Comparison of ENCODE assay signal across 14 cellular contexts in the genomic region with DNA sequence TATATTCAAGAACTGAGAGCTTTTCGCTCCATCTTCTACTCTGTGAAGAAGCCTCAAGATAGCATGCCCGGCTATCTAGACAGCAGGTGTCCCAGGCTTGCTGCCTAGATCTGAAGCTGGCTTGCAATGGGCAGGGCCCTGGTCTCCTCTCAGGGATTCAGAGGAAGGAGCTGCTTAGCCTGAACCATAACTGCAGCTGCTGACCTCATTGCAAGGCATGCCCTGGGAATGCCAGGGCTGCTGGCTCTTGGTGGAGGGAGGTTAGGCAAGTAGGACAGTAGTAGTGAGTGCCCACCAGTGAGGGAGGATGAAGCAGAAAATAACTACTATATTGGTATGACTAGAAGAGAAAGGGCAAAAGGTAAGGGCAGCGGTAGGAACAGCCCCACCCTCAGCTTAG. TPM values are rescaled to one million over a fixed set of nuclear protein-coding genes. Genes with fewer than 3 reads are reported as not detected.
DNase-seq lines count a peak whose midpoint lies in the region; ATAC-seq and TF ChIP-seq lines count a peak whose summit lies in the region.
"Had no signal": no experiment of that assay in that cellular context is flagged by ENCODE, and none has a peak within 500 bp of the region (broad histone marks: within the 10 kb centered on the region; RNA-seq: fewer than 3 reads in every experiment).

No MANE protein-coding gene starts in this region.

- no peak overlapping the region for H3K4me3 Mint-ChIP-seq in progenitor cell of endocrine pancreas (ENCODE audit: low read depth)
- H3K4me3 Mint-ChIP-seq: type B pancreatic cell had no signal

- ATAC-seq in HG03095 (IDR thresholded peaks at IDR 0.05; ENCODE audit: unreplicated experiment) (no peak), SK-N-SH treated with all-trans-retinoic acid at 6 μM for 48 hours (no peak), omental fat pad (ENCODE audit: low FRiP score) (no peak)

- no peaks in the 10 kb centered on the region for H3K27me3 ChIP-seq in BLaER1
- H3K27me3 ChIP-seq in HL-60 (ENCODE audit: insufficient read depth, poor library complexity, severe bottlenecking), result no peaks in the 10 kb centered on the region
- no peaks in the 10 kb centered on the region for H3K27me3 ChIP-seq in esophagus muscularis mucosa

- H3K36me3 Mint-ChIP-seq in progenitor cell of endocrine pancreas (ENCODE audit: insufficient read depth), result peaks cover 5% of the 10 kb centered on the region

- TF ChIP-seq EP300 in esophagus muscularis mucosa (IDR thresholded peaks at IDR 0.05), result no peak

- H3K27ac Mint-ChIP-seq in progenitor cell of endocrine pancreas, result peak overlapping the region; percentile 92
- H3K27ac Mint-ChIP-seq: type B pancreatic cell had no signal

- peak overlapping the region; percentile 55; the same call in 1 of the 2 replicates for H3K27ac ChIP-seq in BLaER1
- H3K27ac ChIP-seq in HL-60 (replicated peaks), result peak overlapping the region; percentile 40
- H3K27ac ChIP-seq in esophagus muscularis mucosa (replicated peaks in 1 of 4), result peak overlapping the region; percentile 80 to 84 (median 82)

- no peaks in the 10 kb centered on the region for H3K4me1 Mint-ChIP-seq in progenitor cell of endocrine pancreas (ENCODE audit: low read depth)

- no peak for TF ChIP-seq CTCF in HL-60 (IDR thresholded peaks at IDR 0.05; ENCODE audit: insufficient read depth, low read length)
- TF ChIP-seq CTCF in esophagus muscularis mucosa (IDR thresholded peaks at IDR 0.05), result no peak
- no peak for TF ChIP-seq CTCF in progenitor cell of endocrine pancreas (IDR thresholded peaks at IDR 0.05; ENCODE audit: unreplicated experiment)
- TF ChIP-seq CTCF in omental fat pad (IDR thresholded peaks at IDR 0.05), result no peak

- H3K4me1 ChIP-seq in BLaER1, result peaks cover 66% of the 10 kb centered on the region
- H3K4me1 ChIP-seq in esophagus muscularis mucosa, result peaks cover 58 to 84% (median 82%) of the 10 kb centered on the region in 4 donors

- WGBS in esophagus muscularis mucosa, result 90% methylated on average over 3 of the region's 3 CpGs

- intact Hi-C loops in esophagus muscularis mucosa (cut with DNase I), result loop anchor here (5.0 kb wide), 1 partner anchor 33 kb away; a partner anchor contains a TSS

- no peaks in the 10 kb centered on the region for H3K9me3 Mint-ChIP-seq in progenitor cell of endocrine pancreas (ENCODE audit: low read depth)
- H3K9me3 Mint-ChIP-seq: type B pancreatic cell had no signal

- no peak for TF ChIP-seq POLR2A in esophagus muscularis mucosa (IDR thresholded peaks at IDR 0.05; ENCODE audit: low read depth)

- peaks cover 87% of the 10 kb centered on the region for H3K36me3 ChIP-seq in BLaER1
- H3K36me3 ChIP-seq in esophagus muscularis mucosa, result peaks cover 0 to 5% (median 2%) of the 10 kb centered on the region in 4 donors

- H3K9ac ChIP-seq in BLaER1, result no peak overlapping the region

- peaks cover 33% of the 10 kb centered on the region for H4K20me1 ChIP-seq in BLaER1

- no peaks in the 10 kb centered on the region for H3K27me3 Mint-ChIP-seq in progenitor cell of endocrine pancreas
- H3K27me3 Mint-ChIP-seq: type B pancreatic cell had no signal

- H3K4me2 ChIP-seq in BLaER1, result peak overlapping the region; percentile 29

- H3K9me3 ChIP-seq in BLaER1, result peaks cover 17% of the 10 kb centered on the region
- no peaks in the 10 kb centered on the region for H3K9me3 ChIP-seq in esophagus muscularis mucosa

- H3K4me3 ChIP-seq in BLaER1 (no peak overlapping the region), HL-60 (replicated peaks; ENCODE audit: insufficient read depth, low read length) (no peak overlapping the region), esophagus muscularis mucosa (no peak overlapping the region)

- DNase-seq in HL-60 (ENCODE audit: low read depth in 1 of 2, low spot score in 1 of 2) (peak in 1 of 2 experiments; percentile 24), esophagus muscularis mucosa (ENCODE audit: extremely low spot score) (no peak), progenitor cell of endocrine pancreas (ENCODE audit: low spot score, unreplicated experiment) (no peak), DMS79 (lab: John Stamatoyannopoulos, UW) (no peak), omental fat pad (ENCODE audit: low spot score) (no peak)
- DNase-seq: amniotic stem cell; C1 segment of cervical spinal cord; cortex of kidney; NCI-H1092; NK-92 treated with Interleukin-12 subunit alpha and Interleukin-12 subunit beta, amount 100 ng/mL, for 24 hours had no signal

TF ChIP-seq in SK-N-SH treated with all-trans-retinoic acid at 6 μM for 48 hours, 23 proteins besides CTCF, POLR2A, EP300 and RAD21:
- TF ChIP-seq, protein P1, sequence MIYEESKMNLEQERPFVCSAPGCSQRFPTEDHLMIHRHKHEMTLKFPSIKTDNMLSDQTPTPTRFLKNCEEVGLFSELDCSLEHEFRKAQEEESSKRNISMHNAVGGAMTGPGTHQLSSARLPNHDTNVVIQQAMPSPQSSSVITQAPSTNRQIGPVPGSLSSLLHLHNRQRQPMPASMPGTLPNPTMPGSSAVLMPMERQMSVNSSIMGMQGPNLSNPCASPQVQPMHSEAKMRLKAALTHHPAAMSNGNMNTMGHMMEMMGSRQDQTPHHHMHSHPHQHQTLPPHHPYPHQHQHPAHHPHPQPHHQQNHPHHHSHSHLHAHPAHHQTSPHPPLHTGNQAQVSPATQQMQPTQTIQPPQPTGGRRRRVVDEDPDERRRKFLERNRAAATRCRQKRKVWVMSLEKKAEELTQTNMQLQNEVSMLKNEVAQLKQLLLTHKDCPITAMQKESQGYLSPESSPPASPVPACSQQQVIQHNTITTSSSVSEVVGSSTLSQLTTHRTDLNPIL (CRISPR knock-in tag; IDR thresholded peaks at IDR 0.05; ENCODE audit: low read depth), result no peak
- no peak for TF ChIP-seq ZFP30 (CRISPR knock-in tag; IDR thresholded peaks at IDR 0.05)
- no peak for TF ChIP-seq SNAI2 (CRISPR knock-in tag; IDR thresholded peaks at IDR 0.05)
TF ChIP-seq in SK-N-SH treated with all-trans-retinoic acid at 6 μM for 48 hours: peak in this region for 0.

RNA-seq across cellular contexts. Expression of a gene that starts 21.3 kb away (rescaled TPM):
- total RNA-seq in esophagus muscularis mucosa, result 10 to 100 TPM; 17.0 to 25.3 (median 18.4) TPM
- 67.4 and 72.2 TPM in 2 replicates for total RNA-seq in progenitor cell of endocrine pancreas
- 10 to 100 TPM; 30.6 to 47.8 (median 43.3) TPM for total RNA-seq in omental fat pad

RNA-seq across cellular contexts. Expression of a gene that starts 34.9 kb away (rescaled TPM):
- total RNA-seq in esophagus muscularis mucosa (10 to 100 TPM; 13.3 to 33.0 (median 24.8) TPM), progenitor cell of endocrine pancreas (19.1 and 20.2 TPM in 2 replicates), omental fat pad (10 to 100 TPM in 2 of 4 donors, 1 to 10 TPM in 2; 4.1 to 15.8 (median 10.7) TPM)

RNA-seq across cellular contexts. Expression of a gene that starts 51.2 kb away (rescaled TPM):
- total RNA-seq in esophagus muscularis mucosa (100 to 1,000 TPM; 156 to 304 (median 185) TPM), progenitor cell of endocrine pancreas (53.7 and 58.0 TPM in 2 replicates), omental fat pad (10 to 100 TPM; 33.7 to 73.5 (median 50.4) TPM)

RNA-seq across cellular contexts. Expression of a gene that starts 59.4 kb away (rescaled TPM):
- total RNA-seq in esophagus muscularis mucosa (10 to 100 TPM; 29.5 to 48.1 (median 43.4) TPM), progenitor cell of endocrine pancreas (67.9 and 72.0 TPM in 2 replicates), omental fat pad (10 to 100 TPM; 19.9 to 32.6 (median 21.0) TPM)
